In the genomic region with DNA sequence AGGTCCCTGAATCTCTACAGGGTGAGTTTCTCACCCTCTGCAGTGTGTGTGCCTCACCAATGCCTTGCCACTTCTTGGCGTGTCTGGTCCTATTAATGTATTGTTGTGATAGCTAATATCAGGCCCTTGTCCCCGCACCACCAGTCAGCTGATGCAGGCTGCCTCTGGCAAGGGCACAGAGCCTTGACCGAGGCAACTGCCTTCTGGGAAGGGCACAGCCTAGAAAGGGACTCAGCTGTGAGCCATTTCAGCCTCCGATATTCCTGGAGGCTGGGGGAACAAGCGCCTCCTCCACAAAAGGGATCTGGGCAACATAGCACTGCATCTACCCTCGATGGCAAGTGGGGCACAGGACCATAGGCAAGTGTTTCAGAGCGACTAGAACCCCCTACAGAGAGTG, we compare ENCODE assay signal across 21 cellular contexts. TPM values are rescaled to one million over a fixed set of nuclear protein-coding genes. Genes with fewer than 3 reads are reported as not detected.
A peak's percentile ranks its signal among the peaks of the same experiment; 100 is the strongest.
DNase-seq lines count a peak whose midpoint lies in the region; ATAC-seq and TF ChIP-seq lines count a peak whose summit lies in the region.
"Had no signal": no experiment of that assay in that cellular context is flagged by ENCODE, and none has a peak within 500 bp of the region (broad histone marks: within the 10 kb centered on the region; RNA-seq: fewer than 3 reads in every experiment).

No MANE protein-coding gene starts in this region.

- TF ChIP-seq POLR2A in uterus (IDR thresholded peaks at IDR 0.05): no peak

- ATAC-seq in CD4-positive, alpha-beta T cell (ENCODE audit: poor library complexity): no peak
- no peak for ATAC-seq in effector memory CD8-positive, alpha-beta T cell (replicated peaks)
- ATAC-seq in GM21528 (IDR thresholded peaks at IDR 0.05; ENCODE audit: low FRiP score, unreplicated experiment) (no peak), HG03520 (IDR thresholded peaks at IDR 0.05; ENCODE audit: unreplicated experiment) (no peak)

- POLR2A ChIA-PET in CD4-positive, alpha-beta T cell (lab: Charles Lee): interaction anchor here (0.7 to 2.6 kb wide), 5 partner anchors 27 to 187 kb away, joined by 3 to 24 read pairs (median 4); partner anchors contain the start of genes IFNAR1 and IL10RB

- peaks cover 39% of the 10 kb centered on the region for H3K4me1 Mint-ChIP-seq in CD4-positive, alpha-beta T cell (ENCODE audit: low read depth)
- H3K4me1 Mint-ChIP-seq in IgD-negative memory B cell (peaks cover 23 to 31% (median 24%) of the 10 kb centered on the region in 3 donors), nephron progenitor cell (peaks cover 10% of the 10 kb centered on the region)
- H3K4me1 Mint-ChIP-seq in effector memory CD8-positive, alpha-beta T cell (ENCODE audit: low read depth in 2 of 2): peaks cover 14 to 16% of the 10 kb centered on the region in 2 donors
- H3K4me1 Mint-ChIP-seq in activated T-helper 1 cell treated with anti-CD3 and anti-CD28 coated beads, Interleukin-12 subunit alpha, Interleukin-12 subunit beta, Interleukin-2, Interleukin-4 antibody, amounts not matched to agents 30 ng/mL and 10 ng/mL and 1 ng/mL, durations not matched to agents 14 hours and 24 hours and 36 hours (ENCODE audit: low read depth): peaks cover 13% of the 10 kb centered on the region

- no peaks in the 10 kb centered on the region for H3K4me1 ChIP-seq in uterus

- TF ChIP-seq CTCF in CD4-positive, alpha-beta T cell (IDR thresholded peaks at IDR 0.05): no peak
- TF ChIP-seq CTCF in nephron progenitor cell (IDR thresholded peaks at IDR 0.05) (no peak), uterus (IDR thresholded peaks at IDR 0.05) (no peak)

- no peak overlapping the region for H3K27ac ChIP-seq in CD4-positive, alpha-beta T cell (ENCODE audit: low read depth, low read length)
- no peak overlapping the region for H3K27ac ChIP-seq in uterus
- H3K27ac ChIP-seq: brain microvascular endothelial cell, hepatocyte, KMS-11, SJSA1 had no signal

- H3K36me3 Mint-ChIP-seq in CD4-positive, alpha-beta T cell (ENCODE audit: low read depth): peaks cover 74% of the 10 kb centered on the region
- peaks cover 6% of the 10 kb centered on the region for H3K36me3 Mint-ChIP-seq in IgD-negative memory B cell
- H3K36me3 Mint-ChIP-seq in effector memory CD8-positive, alpha-beta T cell (ENCODE audit: insufficient read depth): peaks cover 41% of the 10 kb centered on the region
- peaks cover 4% of the 10 kb centered on the region for H3K36me3 Mint-ChIP-seq in nephron progenitor cell (ENCODE audit: low read depth)
- H3K36me3 Mint-ChIP-seq in activated T-helper 1 cell treated with anti-CD3 and anti-CD28 coated beads, Interleukin-12 subunit alpha, Interleukin-12 subunit beta, Interleukin-2, Interleukin-4 antibody, amounts not matched to agents 30 ng/mL and 10 ng/mL and 1 ng/mL, durations not matched to agents 14 hours and 24 hours and 36 hours (ENCODE audit: low read depth): peaks cover 44% of the 10 kb centered on the region

- H3K9me3 ChIP-seq in CD4-positive, alpha-beta T cell (ENCODE audit: control insufficient read depth, low read length): no peaks in the 10 kb centered on the region
- no peaks in the 10 kb centered on the region for H3K9me3 ChIP-seq in uterus
- H3K9me3 ChIP-seq: SJSA1 had no signal

- CTCF ChIA-PET in CD4-positive, alpha-beta T cell (lab: Charles Lee): no interaction called here

- H3K27me3 ChIP-seq in CD4-positive, alpha-beta T cell (ENCODE audit: control insufficient read depth, insufficient read depth, low read length): no peaks in the 10 kb centered on the region
- H3K27me3 ChIP-seq in uterus: no peaks in the 10 kb centered on the region
- H3K27me3 ChIP-seq: brain microvascular endothelial cell, hepatocyte, SJSA1 had no signal

- H3K4me3 ChIP-seq in uterus: no peak overlapping the region
- H3K4me3 ChIP-seq: hepatocyte, SJSA1 had no signal

- H3K4me3 Mint-ChIP-seq in CD4-positive, alpha-beta T cell: no peak overlapping the region
- no peak overlapping the region for H3K4me3 Mint-ChIP-seq in IgD-negative memory B cell
- peak overlapping the region in 1 of 2 donors; percentile 64 for H3K4me3 Mint-ChIP-seq in effector memory CD8-positive, alpha-beta T cell
- H3K4me3 Mint-ChIP-seq in nephron progenitor cell: no peak overlapping the region
- no peak overlapping the region for H3K4me3 Mint-ChIP-seq in activated T-helper 1 cell treated with anti-CD3 and anti-CD28 coated beads, Interleukin-12 subunit alpha, Interleukin-12 subunit beta, Interleukin-2, Interleukin-4 antibody, amounts not matched to agents 30 ng/mL and 10 ng/mL and 1 ng/mL, durations not matched to agents 14 hours and 24 hours and 36 hours
- H3K4me3 Mint-ChIP-seq: nephron had no signal

- intact Hi-C loops in CD4-positive, alpha-beta T cell (cut with DNase I, micrococcal nuclease): loop anchor here in 1 of 2 experiments (2.0 to 10.0 kb wide), 2 partner anchors 28 to 58 kb away; no protein-coding TSS in a partner anchor
- intact Hi-C loops in uterus (cut with DNase I; ENCODE audit: low total_unique reads): no loop called here
- intact Hi-C loops in activated T-helper 1 cell treated with anti-CD3 and anti-CD28 coated beads, Interleukin-12 subunit alpha, Interleukin-12 subunit beta, Interleukin-2, Interleukin-4 antibody, amounts not matched to agents 30 ng/mL and 10 ng/mL and 1 ng/mL, durations not matched to agents 14 hours and 24 hours and 36 hours (cut with micrococcal nuclease): no loop called here

- H3K36me3 ChIP-seq in uterus: no peaks in the 10 kb centered on the region
- H3K36me3 ChIP-seq: brain microvascular endothelial cell had no signal

- H3K27me3 Mint-ChIP-seq in CD4-positive, alpha-beta T cell: no peaks in the 10 kb centered on the region
- H3K27me3 Mint-ChIP-seq in IgD-negative memory B cell (no peaks in the 10 kb centered on the region), nephron progenitor cell (ENCODE audit: low read depth, poor library complexity) (peaks cover 3% of the 10 kb centered on the region)
- no peaks in the 10 kb centered on the region for H3K27me3 Mint-ChIP-seq in effector memory CD8-positive, alpha-beta T cell
- H3K27me3 Mint-ChIP-seq in activated T-helper 1 cell treated with anti-CD3 and anti-CD28 coated beads, Interleukin-12 subunit alpha, Interleukin-12 subunit beta, Interleukin-2, Interleukin-4 antibody, amounts not matched to agents 30 ng/mL and 10 ng/mL and 1 ng/mL, durations not matched to agents 14 hours and 24 hours and 36 hours (ENCODE audit: insufficient read depth): no peaks in the 10 kb centered on the region

- no peaks in the 10 kb centered on the region for H3K9me3 Mint-ChIP-seq in CD4-positive, alpha-beta T cell
- H3K9me3 Mint-ChIP-seq in IgD-negative memory B cell (no peaks in the 10 kb centered on the region), nephron progenitor cell (no peaks in the 10 kb centered on the region)
- no peaks in the 10 kb centered on the region for H3K9me3 Mint-ChIP-seq in effector memory CD8-positive, alpha-beta T cell
- peaks cover 3% of the 10 kb centered on the region for H3K9me3 Mint-ChIP-seq in activated T-helper 1 cell treated with anti-CD3 and anti-CD28 coated beads, Interleukin-12 subunit alpha, Interleukin-12 subunit beta, Interleukin-2, Interleukin-4 antibody, amounts not matched to agents 30 ng/mL and 10 ng/mL and 1 ng/mL, durations not matched to agents 14 hours and 24 hours and 36 hours
- H3K9me3 Mint-ChIP-seq: nephron had no signal

- H3K27ac Mint-ChIP-seq in CD4-positive, alpha-beta T cell: peak overlapping the region; percentile 86
- H3K27ac Mint-ChIP-seq in IgD-negative memory B cell (peak overlapping the region in 2 of 3 donors; percentile 31 to 84), nephron progenitor cell (peak overlapping the region; percentile 68)
- peak overlapping the region; percentile 69 to 89 for H3K27ac Mint-ChIP-seq in effector memory CD8-positive, alpha-beta T cell
- H3K27ac Mint-ChIP-seq in activated T-helper 1 cell treated with anti-CD3 and anti-CD28 coated beads, Interleukin-12 subunit alpha, Interleukin-12 subunit beta, Interleukin-2, Interleukin-4 antibody, amounts not matched to agents 30 ng/mL and 10 ng/mL and 1 ng/mL, durations not matched to agents 14 hours and 24 hours and 36 hours: no peak overlapping the region

- DNase-seq in CD4-positive, alpha-beta T cell: no peak
- no peak for DNase-seq in effector memory CD8-positive, alpha-beta T cell
- DNase-seq in nephron progenitor cell (no peak), uterus (no peak)
- no peak for DNase-seq in activated T-helper 1 cell treated with anti-CD3 and anti-CD28 coated beads, Interleukin-12 subunit alpha, Interleukin-12 subunit beta, Interleukin-2, Interleukin-4 antibody, amounts not matched to agents 30 ng/mL and 10 ng/mL and 1 ng/mL, durations not matched to agents 14 hours and 24 hours and 36 hours (ENCODE audit: low spot score)
- DNase-seq: activated CD8-positive, alpha-beta memory T cell treated with anti-CD3 and anti-CD28 coated beads for 24 hours; activated T-cell treated with anti-CD3 and anti-CD28 coated beads, Interleukin-2, amount 50 U/mL, for 48 hours; brain microvascular endothelial cell; dermis blood vessel endothelial cell; H7; NCI-H1930; NCI-H226; stimulated activated CD4-positive, alpha-beta T cell treated with anti-CD3 and anti-CD28 coated beads, Interleukin-1b, Interleukin-23, amount 100 ng/mL, for 48 hours; stimulated activated naive CD4-positive, alpha-beta T cell treated with Interleukin-2 at 50 U/mL for 16 hours had no signal

RNA-seq across cellular contexts. Expression of gene IL10RB, which starts 27.0 kb away (rescaled TPM):
- 1 to 10 TPM; 7.2 to 9.2 TPM for total RNA-seq in CD4-positive, alpha-beta T cell
- 56.6 TPM for polyA plus RNA-seq in IgD-negative memory B cell
- total RNA-seq in uterus: 10 to 100 TPM; 17.9 to 45.5 (median 27.7) TPM
- total RNA-seq in activated T-helper 1 cell treated with anti-CD3 and anti-CD28 coated beads, Interleukin-12 subunit alpha, Interleukin-12 subunit beta, Interleukin-2, Interleukin-4 antibody, amounts not matched to agents 30 ng/mL and 10 ng/mL and 1 ng/mL, durations not matched to agents 14 hours and 24 hours and 36 hours: 20.5 and 21.4 TPM in 2 replicates

RNA-seq across cellular contexts. Expression of gene IFNAR1, which starts 31.6 kb away (rescaled TPM):
- total RNA-seq in CD4-positive, alpha-beta T cell: 10 to 100 TPM; 20.4 to 26.8 TPM
- polyA plus RNA-seq in IgD-negative memory B cell: 93.6 TPM
- total RNA-seq in uterus: 100 to 1,000 TPM in 1 of 4 donors, 10 to 100 TPM in 3; 26.8 to 115 (median 39.3) TPM
- 20.4 and 20.7 TPM in 2 replicates for total RNA-seq in activated T-helper 1 cell treated with anti-CD3 and anti-CD28 coated beads, Interleukin-12 subunit alpha, Interleukin-12 subunit beta, Interleukin-2, Interleukin-4 antibody, amounts not matched to agents 30 ng/mL and 10 ng/mL and 1 ng/mL, durations not matched to agents 14 hours and 24 hours and 36 hours
